In genomic region chr12:46524778-46525177, GRCh38 we compare ENCODE assay signal across 9 cellular contexts.
DNase-seq lines count a peak whose midpoint lies in the region; ATAC-seq and TF ChIP-seq lines count a peak whose summit lies in the region.
"Had no signal": no experiment of that assay in that cellular context is flagged by ENCODE, and none has a peak within 500 bp of the region (broad histone marks: within the 10 kb centered on the region; RNA-seq: fewer than 3 reads in every experiment).

No MANE protein-coding gene starts in this region.

- no peak for TF ChIP-seq POLR2A in uterus (IDR thresholded peaks at IDR 0.05)

- no peaks in the 10 kb centered on the region for H3K36me3 ChIP-seq in lung (ENCODE audit: control insufficient read depth in 2 of 2, insufficient read depth in 2 of 2, low read length in 2 of 2)
- no peaks in the 10 kb centered on the region for H3K36me3 ChIP-seq in uterus

- H3K27me3 ChIP-seq in lung (ENCODE audit: control insufficient read depth, insufficient read depth) = no peaks in the 10 kb centered on the region
- H3K27me3 ChIP-seq in uterus = no peaks in the 10 kb centered on the region

- intact Hi-C loops in activated naive CD4-positive, alpha-beta T cell treated with anti-CD3 and anti-CD28 coated beads for 36 hours (cut with micrococcal nuclease) = loop anchor here (1.0 to 10.0 kb wide), 9 partner anchors 11 to 530 kb away; partner anchors contain the start of gene SCAF11
- intact Hi-C loops in uterus (cut with DNase I; ENCODE audit: low total_unique reads) = no loop called here

- 63 to 76% methylated on average over 2 of the region's 2 CpGs for WGBS in lung, 2 donors

- H3K27ac ChIP-seq in lung (ENCODE audit: low read depth in 1 of 2, low read length in 1 of 2) (peak overlapping the region in 1 of 2 donors; percentile 89), uterus (peak overlapping the region; percentile 77 to 88)

- no peaks in the 10 kb centered on the region for H3K9me3 ChIP-seq in lung (ENCODE audit: control insufficient read depth in 2 of 2, insufficient read depth in 1 of 2, low read length in 1 of 2)
- H3K9me3 ChIP-seq in uterus = no peaks in the 10 kb centered on the region

- peaks cover 35% of the 10 kb centered on the region for H3K4me1 Mint-ChIP-seq in activated naive CD4-positive, alpha-beta T cell treated with anti-CD3 and anti-CD28 coated beads for 36 hours (ENCODE audit: low read depth)
- H3K4me1 Mint-ChIP-seq in central memory CD8-positive, alpha-beta T cell = peaks cover 17% of the 10 kb centered on the region

- no peak for TF ChIP-seq CTCF in lung (IDR thresholded peaks at IDR 0.05; ENCODE audit: control extremely low read depth, extremely low read depth)
- no peak for TF ChIP-seq CTCF in uterus (IDR thresholded peaks at IDR 0.05)

- H3K4me1 ChIP-seq in lung (ENCODE audit: control insufficient read depth in 2 of 2, insufficient read depth in 2 of 2, low read length in 2 of 2) (peaks cover 9 to 16% of the 10 kb centered on the region in 2 donors), uterus (peaks cover 12 to 31% of the 10 kb centered on the region in 2 donors)

- no peaks in the 10 kb centered on the region for H3K36me3 Mint-ChIP-seq in activated naive CD4-positive, alpha-beta T cell treated with anti-CD3 and anti-CD28 coated beads for 36 hours (ENCODE audit: low read depth)
- no peaks in the 10 kb centered on the region for H3K36me3 Mint-ChIP-seq in central memory CD8-positive, alpha-beta T cell (ENCODE audit: insufficient read depth)

- H3K27ac Mint-ChIP-seq in activated naive CD4-positive, alpha-beta T cell treated with anti-CD3 and anti-CD28 coated beads for 36 hours = peak overlapping the region; percentile 81
- peak overlapping the region; percentile 66 for H3K27ac Mint-ChIP-seq in central memory CD8-positive, alpha-beta T cell (ENCODE audit: low read depth)

- no peak for ATAC-seq in central memory CD8-positive, alpha-beta T cell (replicated peaks; ENCODE audit: extremely low read depth, poor library complexity, severe bottlenecking)
- no peak for ATAC-seq in lung (ENCODE audit: insufficient read depth, low FRiP score)

- no peak for DNase-seq in activated naive CD4-positive, alpha-beta T cell treated with anti-CD3 and anti-CD28 coated beads for 36 hours
- no peak for DNase-seq in activated naive CD4-positive, alpha-beta T cell (lab: John Stamatoyannopoulos, UW)
- no peak for DNase-seq in central memory CD8-positive, alpha-beta T cell (ENCODE audit: low spot score in 2 of 2)
- DNase-seq in lung (ENCODE audit: low spot score) (peak; percentile 65), uterus (peak; percentile 96 to 98), cerebellar nuclear complex (lab: John Stamatoyannopoulos, UW) (no peak), RPMI8226 (no peak)
- DNase-seq in stimulated activated CD4-positive, alpha-beta T cell treated with anti-CD3 and anti-CD28 coated beads, Interleukin-12 subunit alpha, Interleukin-12 subunit beta, amount 100 ng/mL, for 4 hours = no peak
- DNase-seq: naive B cell had no signal

- H3K9me3 Mint-ChIP-seq in activated naive CD4-positive, alpha-beta T cell treated with anti-CD3 and anti-CD28 coated beads for 36 hours = peaks cover 3% of the 10 kb centered on the region
- H3K9me3 Mint-ChIP-seq in central memory CD8-positive, alpha-beta T cell = no peaks in the 10 kb centered on the region

- H3K4me3 ChIP-seq in lung (no peak overlapping the region), uterus (no peak overlapping the region)

- CTCF ChIA-PET in activated naive CD4-positive, alpha-beta T cell treated with anti-CD3 and anti-CD28 coated beads for 36 hours (lab: Charles Lee) = interaction anchor here (0.9 to 1.8 kb wide), 7 partner anchors 10 to 496 kb away, joined by 3 to 6 read pairs (median 4); no protein-coding TSS in a partner anchor

- H3K4me3 Mint-ChIP-seq in activated naive CD4-positive, alpha-beta T cell treated with anti-CD3 and anti-CD28 coated beads for 36 hours = no peak overlapping the region
- no peak overlapping the region for H3K4me3 Mint-ChIP-seq in central memory CD8-positive, alpha-beta T cell
- H3K4me3 Mint-ChIP-seq: naive B cell had no signal

- H3K27me3 Mint-ChIP-seq in activated naive CD4-positive, alpha-beta T cell treated with anti-CD3 and anti-CD28 coated beads for 36 hours (ENCODE audit: low read depth) = no peaks in the 10 kb centered on the region
- no peaks in the 10 kb centered on the region for H3K27me3 Mint-ChIP-seq in central memory CD8-positive, alpha-beta T cell
- H3K27me3 Mint-ChIP-seq: naive B cell had no signal

Comparison
In these comparisons a context has a peak if more than half of its experiments do, and no peak if none do; other contexts are left out.
1. DNase-seq: peak in lung (single experiment) and uterus (2 of 2); none in activated naive CD4-positive, alpha-beta T cell treated with anti-CD3 and anti-CD28 coated beads for 36 hours (single experiment), activated naive CD4-positive, alpha-beta T cell (0 of 4), central memory CD8-positive, alpha-beta T cell (0 of 2), cerebellar nuclear complex (0 of 2), RPMI8226 (single experiment) and stimulated activated CD4-positive, alpha-beta T cell treated with anti-CD3 and anti-CD28 coated beads, Interleukin-12 subunit alpha, Interleukin-12 subunit beta, amount 100 ng/mL, for 4 hours (single experiment).